ENCODE assay signal across 18 cellular contexts in genomic region chr5:59525310-59525709, GRCh38.
DNase-seq lines count a peak whose midpoint lies in the region; ATAC-seq, FAIRE-seq and TF ChIP-seq lines count a peak whose summit lies in the region.
"Had no signal": no experiment of that assay in that cellular context is flagged by ENCODE, and none has a peak within 500 bp of the region (broad histone marks: within the 10 kb centered on the region; RNA-seq: fewer than 3 reads in every experiment).

No MANE protein-coding gene starts in this region.

- no peak overlapping the region for H3K27ac Mint-ChIP-seq in astrocyte (ENCODE audit: unreplicated experiment)
- H3K27ac Mint-ChIP-seq in endodermal cell = no peak overlapping the region
- H3K27ac Mint-ChIP-seq: CD14-positive monocyte; CD8-positive, alpha-beta T cell had no signal

- H3K4me2 ChIP-seq in astrocyte (ENCODE audit: low read length) (peak overlapping the region; percentile 6), mammary epithelial cell (ENCODE audit: insufficient read depth, low read depth, low read length) (no peak overlapping the region)

- no peaks in the 10 kb centered on the region for H3K9me3 ChIP-seq in astrocyte (ENCODE audit: insufficient read depth, low read depth, low read length)
- peaks cover 41% of the 10 kb centered on the region for H3K9me3 ChIP-seq in endodermal cell (ENCODE audit: control insufficient read depth, low read length)
- H3K9me3 ChIP-seq in mucosa of descending colon = peaks cover 5% of the 10 kb centered on the region
- no peaks in the 10 kb centered on the region for H3K9me3 ChIP-seq in small intestine (ENCODE audit: control insufficient read depth, low read depth)
- no peaks in the 10 kb centered on the region for H3K9me3 ChIP-seq in mammary epithelial cell (replicated peaks; ENCODE audit: insufficient read depth, low read length)
- H3K9me3 ChIP-seq in heart right ventricle = peaks cover 0 to 13% (median 0%) of the 10 kb centered on the region in 11 donors
- H3K9me3 ChIP-seq: HAP-1 had no signal

- peaks cover 13% of the 10 kb centered on the region for H3K4me1 Mint-ChIP-seq in astrocyte (ENCODE audit: low read depth, unreplicated experiment)
- peaks cover 18% of the 10 kb centered on the region for H3K4me1 Mint-ChIP-seq in endodermal cell
- H3K4me1 Mint-ChIP-seq: CD14-positive monocyte had no signal

- WGBS in endodermal cell (ENCODE audit: insufficient coverage in 1 of 2, insufficient read length in 1 of 2), 2 experiments = 91% methylated on average over 3 of the region's 3 CpGs; no CpG with 5 or more reads in 1 of the 2 experiments
- WGBS in small intestine, 3 donors = 18 to 63% (median 45%) methylated on average over 3 of the region's 3 CpGs
- 93% methylated on average over 3 of the region's 3 CpGs for WGBS in mammary epithelial cell (ENCODE audit: low coverage, missing lambda C conversion rate)
- 86 to 93% methylated on average over 3 of the region's 3 CpGs for WGBS in heart right ventricle, 2 donors

- H3K4me1 ChIP-seq in astrocyte (ENCODE audit: insufficient read depth, low read length) (peaks cover 12% of the 10 kb centered on the region), endodermal cell (ENCODE audit: control insufficient read depth, insufficient read depth, low read length) (peaks cover 16% of the 10 kb centered on the region), mucosa of descending colon (ENCODE audit: low read depth) (no peaks in the 10 kb centered on the region), small intestine (ENCODE audit: control insufficient read depth in 2 of 2, insufficient read depth in 1 of 2, low read depth in 1 of 2, low read length in 1 of 2) (peaks cover 0 to 2% of the 10 kb centered on the region in 2 donors), mammary epithelial cell (ENCODE audit: insufficient read depth, low read length) (peaks cover 7% of the 10 kb centered on the region), heart right ventricle (no peaks in the 10 kb centered on the region)
- H3K4me1 ChIP-seq: HAP-1 had no signal

- H3K36me3 ChIP-seq in astrocyte (ENCODE audit: insufficient read depth, low read length) (no peaks in the 10 kb centered on the region), endodermal cell (ENCODE audit: control insufficient read depth, insufficient read depth, low read length) (no peaks in the 10 kb centered on the region), mucosa of descending colon (ENCODE audit: low read depth) (no peaks in the 10 kb centered on the region), small intestine (ENCODE audit: control insufficient read depth in 2 of 2, insufficient read depth in 2 of 2, low read length in 2 of 2) (no peaks in the 10 kb centered on the region), mammary epithelial cell (ENCODE audit: insufficient read depth, low read length) (no peaks in the 10 kb centered on the region), heart right ventricle (no peaks in the 10 kb centered on the region)
- H3K36me3 ChIP-seq: HAP-1 had no signal

- H3K36me3 Mint-ChIP-seq in astrocyte (ENCODE audit: low read depth, unreplicated experiment) (peaks cover 4% of the 10 kb centered on the region), endodermal cell (ENCODE audit: low read depth) (peaks cover 19% of the 10 kb centered on the region)
- H3K36me3 Mint-ChIP-seq: CD8-positive, alpha-beta T cell had no signal

- intact Hi-C loops in mucosa of descending colon (cut with DNase I, micrococcal nuclease) = no loop called here
- intact Hi-C loops in mammary epithelial cell (cut with micrococcal nuclease) = no loop called here
- intact Hi-C loops in heart right ventricle (cut with DNase I) = no loop called here

- H3K27me3 Mint-ChIP-seq in astrocyte (ENCODE audit: low read depth, unreplicated experiment) (no peaks in the 10 kb centered on the region), endodermal cell (ENCODE audit: insufficient read depth) (no peaks in the 10 kb centered on the region)

- H3K27me3 ChIP-seq in astrocyte (ENCODE audit: insufficient read depth, low read length) = no peaks in the 10 kb centered on the region
- H3K27me3 ChIP-seq in endodermal cell (ENCODE audit: control insufficient read depth, insufficient read depth, low read length, poor library complexity, severe bottlenecking) = no peaks in the 10 kb centered on the region
- H3K27me3 ChIP-seq in small intestine (ENCODE audit: control insufficient read depth in 2 of 2, insufficient read depth in 2 of 2, low read length in 2 of 2) = no peaks in the 10 kb centered on the region
- no peaks in the 10 kb centered on the region for H3K27me3 ChIP-seq in mammary epithelial cell (ENCODE audit: insufficient read depth, low read length)
- H3K27me3 ChIP-seq in heart right ventricle = no peaks in the 10 kb centered on the region

- no peaks in the 10 kb centered on the region for H4K20me1 ChIP-seq in astrocyte (ENCODE audit: insufficient read depth, low read length)
- H4K20me1 ChIP-seq in mammary epithelial cell (ENCODE audit: insufficient read depth, low read length) = no peaks in the 10 kb centered on the region

- H3K4me3 Mint-ChIP-seq in astrocyte (ENCODE audit: unreplicated experiment) = no peak overlapping the region
- no peak overlapping the region for H3K4me3 Mint-ChIP-seq in endodermal cell
- H3K4me3 Mint-ChIP-seq: CD14-positive monocyte; CD8-positive, alpha-beta T cell had no signal

- CTCF ChIA-PET in mammary epithelial cell (lab: Charles Lee; ENCODE audit: low non-redundant PET) = no interaction called here

- peak; percentile 73 for ATAC-seq in mucosa of descending colon
- no peak for ATAC-seq in heart right ventricle
- ATAC-seq: CD8-positive, alpha-beta T cell had no signal

- H3K4me3 ChIP-seq in astrocyte (ENCODE audit: insufficient read depth, low read depth, low read length) (no peak overlapping the region), endodermal cell (ENCODE audit: low read length) (peak overlapping the region; percentile 54), mucosa of descending colon (no peak overlapping the region), small intestine (ENCODE audit: low read depth in 1 of 2, low read length in 2 of 2) (no peak overlapping the region), mammary epithelial cell (replicated peaks in 1 of 3; ENCODE audit: insufficient read depth in 1 of 3, low read depth in 2 of 3, low read length in 3 of 3) (no peak overlapping the region), heart right ventricle (no peak overlapping the region)
- H3K4me3 ChIP-seq: HAP-1 had no signal

- no TSS peak for BruUV-seq in mammary epithelial cell (replicated peaks; lab: Mats Ljungman, UMichigan)

- in situ Hi-C loops in mammary epithelial cell (cut with MboI; ENCODE audit: low sequenced_read_pairs in 2 of 2) = no loop called here

- no peak overlapping the region for H3K9ac ChIP-seq in astrocyte (ENCODE audit: low read length)
- no peak overlapping the region for H3K9ac ChIP-seq in endodermal cell (ENCODE audit: extremely low read depth, low read length, poor library complexity, severe bottlenecking)
- no peak overlapping the region for H3K9ac ChIP-seq in mammary epithelial cell (ENCODE audit: insufficient read depth, low read length)

- H3K27ac ChIP-seq in astrocyte (ENCODE audit: low read depth, low read length) (peak overlapping the region; percentile 40), endodermal cell (ENCODE audit: low read depth, low read length) (no peak overlapping the region), small intestine (ENCODE audit: low read depth in 1 of 2, low read length in 1 of 2) (no peak overlapping the region), mammary epithelial cell (ENCODE audit: insufficient read depth, low read depth, low read length) (no peak overlapping the region), heart right ventricle (no peak overlapping the region)

- TF ChIP-seq CTCF in astrocyte (IDR thresholded peaks at IDR 0.05; ENCODE audit: insufficient read depth, low read depth, low read length) (no peak), endodermal cell (conservative IDR thresholded peaks at IDR 0.05) (no peak), mucosa of descending colon (IDR thresholded peaks at IDR 0.05) (no peak), mammary epithelial cell (conservative IDR thresholded peaks at IDR 0.05 in 1 of 2, IDR thresholded peaks at IDR 0.05 in 1 of 2; ENCODE audit: extremely low read depth in 1 of 2, insufficient read depth in 1 of 2, low read depth in 1 of 2, low read length in 2 of 2) (no peak), heart right ventricle (IDR thresholded peaks at IDR 0.05) (no peak)

- dilution Hi-C loops in mammary epithelial cell (cut with HindIII; ENCODE audit: low sequenced_read_pairs) = no loop called here

- peaks cover 4% of the 10 kb centered on the region for H3K9me3 Mint-ChIP-seq in astrocyte (ENCODE audit: unreplicated experiment)
- H3K9me3 Mint-ChIP-seq in endodermal cell = peaks cover 24% of the 10 kb centered on the region
- H3K9me3 Mint-ChIP-seq: CD8-positive, alpha-beta T cell had no signal

- H2AFZ ChIP-seq in astrocyte (ENCODE audit: low read depth, low read length) = no peak overlapping the region
- no peak overlapping the region for H2AFZ ChIP-seq in mammary epithelial cell (ENCODE audit: low read depth, low read length)

- DNase-seq in astrocyte (ENCODE audit: low read depth) (no peak), endodermal cell (no peak), mucosa of descending colon (peak in 1 of 3 donors; percentile 20), small intestine (peak; percentile 91), mammary epithelial cell (no peak), heart right ventricle (no peak), NCI-H2029 (lab: John Stamatoyannopoulos, UW) (no peak)
- DNase-seq: CD8-positive, alpha-beta T cell; COR-L47; DMS153; DMS79 treated with DMSO at 0.1 percent for 48 hours had no signal

- H3K79me2 ChIP-seq in astrocyte (ENCODE audit: insufficient read depth, low read length) (no peaks in the 10 kb centered on the region), mammary epithelial cell (ENCODE audit: insufficient read depth, low read length) (no peaks in the 10 kb centered on the region)

- FAIRE-seq in astrocyte (lab: Jason Lieb, UNC) (no peak), small intestine (lab: Jason Lieb, UNC) (no peak)
- FAIRE-seq: A204.1, D721Med, G401.6, GM12891, H1 had no signal
